ENCODE assay signal across 1 cellular context in genomic region chr19:2628597-2628996, GRCh38.
TF ChIP-seq lines count a peak whose summit lies in the region.

No MANE protein-coding gene starts in this region.

TF ChIP-seq in IMR-90, 13 proteins besides CTCF, POLR2A, EP300 and RAD21 (continued from another document):
- no peak for TF ChIP-seq ELK1 (IDR thresholded peaks at IDR 0.05; ENCODE audit: borderline replicate concordance, low read depth, low read length)
- no peak for TF ChIP-seq RCOR1 (IDR thresholded peaks at IDR 0.05; ENCODE audit: insufficient replicate concordance, low read length)
- no peak for TF ChIP-seq MAFK (IDR thresholded peaks at IDR 0.05; ENCODE audit: low read depth, low read length)
- no peak for TF ChIP-seq BHLHE40 (IDR thresholded peaks at IDR 0.05; ENCODE audit: low read depth, low read length)
- TF ChIP-seq CEBPB (IDR thresholded peaks at IDR 0.05; ENCODE audit: low read depth, low read length) = no peak
- TF ChIP-seq RFX5 (IDR thresholded peaks at IDR 0.05; ENCODE audit: low read depth, low read length) = no peak
- no peak for TF ChIP-seq NFE2L2 (IDR thresholded peaks at IDR 0.05; ENCODE audit: low read depth, low read length)
